In genomic region chr14:91230363-91231035, GRCh38 we compare ENCODE assay signal across 8 cellular contexts. TPM values are rescaled to one million over a fixed set of nuclear protein-coding genes. Genes with fewer than 3 reads are reported as not detected.
A peak's percentile ranks its signal among the peaks of the same experiment; 100 is the strongest.
DNase-seq lines count a peak whose midpoint lies in the region; ATAC-seq, FAIRE-seq and TF ChIP-seq lines count a peak whose summit lies in the region.

No MANE protein-coding gene starts in this region.

- H3K27me3 ChIP-seq in bronchial epithelial cell (ENCODE audit: control insufficient read depth, insufficient read depth, low read length) (no peaks in the 10 kb centered on the region), spleen (replicated peaks in 1 of 7) (no peaks in the 10 kb centered on the region), ovary (no peaks in the 10 kb centered on the region), gastroesophageal sphincter (no peaks in the 10 kb centered on the region)

- no peaks in the 10 kb centered on the region for H4K20me1 ChIP-seq in OCI-LY7 (ENCODE audit: insufficient read depth, low read length)

- BruUV-seq in OCI-LY7 (replicated peaks; lab: Mats Ljungman, UMichigan) = no TSS peak

- peak; percentile 24 for DNase-seq in activated CD4-positive, alpha-beta T cell treated with anti-CD3 and anti-CD28 coated beads for 48 hours
- no peak for DNase-seq in activated CD4-positive, alpha-beta T cell treated with anti-CD3 and anti-CD28 coated beads for 4 hours
- DNase-seq in OCI-LY7 (ENCODE audit: low spot score) (no peak), bronchial epithelial cell (ENCODE audit: low read depth) (peak; percentile 28), spleen (no peak), D341Med (ENCODE audit: low spot score) (no peak), ovary (no peak)

- H3K79me2 ChIP-seq in OCI-LY7 (ENCODE audit: insufficient read depth, low read depth, low read length) = no peaks in the 10 kb centered on the region

- TF ChIP-seq EP300 in ovary (IDR thresholded peaks at IDR 0.05) (no peak), gastroesophageal sphincter (IDR thresholded peaks at IDR 0.05) (no peak)

- H2AFZ ChIP-seq in OCI-LY7 (ENCODE audit: low read length) = no peak overlapping the region

- peaks cover 12% of the 10 kb centered on the region for H3K36me3 ChIP-seq in OCI-LY7 (ENCODE audit: insufficient read depth, low read length)
- peaks cover 2% of the 10 kb centered on the region for H3K36me3 ChIP-seq in bronchial epithelial cell (ENCODE audit: control insufficient read depth, insufficient read depth, low read length)
- peaks cover 0 to 71% (median 0%) of the 10 kb centered on the region in 6 donors for H3K36me3 ChIP-seq in spleen
- H3K36me3 ChIP-seq in ovary = no peaks in the 10 kb centered on the region
- H3K36me3 ChIP-seq in gastroesophageal sphincter = peaks cover 0 to 66% of the 10 kb centered on the region in 2 donors

- peak overlapping the region; percentile 73 for H3K27ac ChIP-seq in OCI-LY7 (ENCODE audit: low read depth, low read length, poor library complexity, severe bottlenecking)
- H3K27ac ChIP-seq in spleen = peak overlapping the region; percentile 15 to 90 (median 78)
- H3K27ac ChIP-seq in ovary = no peak overlapping the region
- H3K27ac ChIP-seq in gastroesophageal sphincter = peak overlapping the region in 1 of 4 donors; percentile 11

- CTCF ChIA-PET in OCI-LY7 (lab: Charles Lee; ENCODE audit: unreplicated experiment) = no interaction called here

- H3K9me2 ChIP-seq in OCI-LY7 (ENCODE audit: insufficient read depth, low read length) = no peaks in the 10 kb centered on the region

- FAIRE-seq in bronchial epithelial cell (lab: Jason Lieb, UNC) = peak; percentile 18

- H3K9me3 ChIP-seq in OCI-LY7 (ENCODE audit: low read length) (peaks cover 12% of the 10 kb centered on the region), spleen (peaks cover 0 to 7% (median 0%) of the 10 kb centered on the region in 8 donors), ovary (no peaks in the 10 kb centered on the region), gastroesophageal sphincter (peaks cover 0 to 15% (median 0%) of the 10 kb centered on the region in 3 donors)

- ATAC-seq in gastroesophageal sphincter = no peak

- H3K4me3 ChIP-seq in OCI-LY7 (ENCODE audit: low read depth, low read length, poor library complexity, severe bottlenecking) (no peak overlapping the region), bronchial epithelial cell (ENCODE audit: low read depth, low read length) (no peak overlapping the region), spleen (peak overlapping the region in 1 of 8 donors; percentile 38), ovary (no peak overlapping the region), gastroesophageal sphincter (no peak overlapping the region)

- H3K4me2 ChIP-seq in OCI-LY7 (ENCODE audit: low read length) = peak overlapping the region; percentile 52; the same call in 1 of the 2 replicates

- POLR2A ChIA-PET in OCI-LY7 (lab: Charles Lee) = interaction anchor here (1.0 kb wide), 1 partner anchor 9 kb away, joined by 3 read pairs; no protein-coding TSS in a partner anchor

- intact Hi-C loops in OCI-LY7 (cut with micrococcal nuclease; ENCODE audit: unreplicated experiment) (no loop called here), spleen (cut with DNase I; ENCODE audit: low total_unique reads) (no loop called here), ovary (cut with DNase I) (no loop called here)

- TF ChIP-seq CTCF in OCI-LY7 (conservative IDR thresholded peaks at IDR 0.05; ENCODE audit: low read length) (no peak), bronchial epithelial cell (IDR thresholded peaks at IDR 0.05; ENCODE audit: insufficient read depth, low read length, severe bottlenecking) (no peak), spleen (IDR thresholded peaks at IDR 0.05 in 8 of 11, conservative IDR thresholded peaks at IDR 0.05 in 3 of 11) (no peak), ovary (IDR thresholded peaks at IDR 0.05) (no peak), gastroesophageal sphincter (IDR thresholded peaks at IDR 0.05) (no peak)

- peaks cover 31% of the 10 kb centered on the region for H3K4me1 ChIP-seq in OCI-LY7 (ENCODE audit: insufficient read depth, low read length, poor library complexity, severe bottlenecking)
- H3K4me1 ChIP-seq in spleen = peaks cover 35 to 94% (median 73%) of the 10 kb centered on the region in 6 donors
- no peaks in the 10 kb centered on the region for H3K4me1 ChIP-seq in ovary (ENCODE audit: insufficient read depth)
- no peaks in the 10 kb centered on the region for H3K4me1 ChIP-seq in gastroesophageal sphincter

- no peak for TF ChIP-seq POLR2A in spleen (IDR thresholded peaks at IDR 0.05)
- TF ChIP-seq POLR2A in ovary (IDR thresholded peaks at IDR 0.05) = no peak
- no peak for TF ChIP-seq POLR2A in gastroesophageal sphincter (IDR thresholded peaks at IDR 0.05)

- WGBS in spleen, 5 donors = 83 to 92% (median 86%) methylated on average over 4 of the region's 4 CpGs
- 89 to 93% (median 92%) methylated on average over 4 of the region's 4 CpGs for WGBS in ovary, 3 donors
- 67 to 83% methylated on average over 2 of the region's 4 CpGs for WGBS in gastroesophageal sphincter (ENCODE audit: low coverage in 1 of 2), 2 donors

RNA-seq across cellular contexts. Expression of gene GPR68, which starts 14.0 kb away (rescaled TPM):
- 0.13 and 0.85 TPM in 2 replicates for total RNA-seq in OCI-LY7 (2014; rRNA removed; shearing (Covaris generic))
- 0.41 and 0.84 TPM in 2 replicates for total RNA-seq in OCI-LY7 (2022)
- 0.77 and 1.8 TPM in 2 replicates for total RNA-seq in bronchial epithelial cell
- 1 to 10 TPM; 1.9 to 5.2 (median 3.2) TPM for total RNA-seq in spleen
- polyA plus RNA-seq in spleen = 1 to 10 TPM in 2 of 3 donors, under 1 TPM in 1; 0.50 to 1.7 (median 1.3) TPM
- under 1 TPM in 6 of 7 donors, not detected in 1; 0.17 to 0.57 (median 0.33) TPM for total RNA-seq in ovary
- polyA plus RNA-seq in ovary = under 1 TPM; 0.40 to 0.45 TPM
- total RNA-seq in gastroesophageal sphincter = 10 to 100 TPM in 1 of 4 donors, 1 to 10 TPM in 3; 1.8 to 10.3 (median 3.0) TPM

Comparison
In these comparisons a context has a peak if more than half of its experiments do, and no peak if none do; other contexts are left out.
1. DNase-seq: peak in activated CD4-positive, alpha-beta T cell treated with anti-CD3 and anti-CD28 coated beads for 48 hours (single experiment) and bronchial epithelial cell (single experiment); none in activated CD4-positive, alpha-beta T cell treated with anti-CD3 and anti-CD28 coated beads for 4 hours (0 of 2), OCI-LY7 (single experiment), spleen (single experiment), D341Med (single experiment) and ovary (0 of 5).
2. H3K27ac ChIP-seq: peak in OCI-LY7 (single experiment) and spleen (8 of 8); none in ovary (0 of 2).